In the genomic region with DNA sequence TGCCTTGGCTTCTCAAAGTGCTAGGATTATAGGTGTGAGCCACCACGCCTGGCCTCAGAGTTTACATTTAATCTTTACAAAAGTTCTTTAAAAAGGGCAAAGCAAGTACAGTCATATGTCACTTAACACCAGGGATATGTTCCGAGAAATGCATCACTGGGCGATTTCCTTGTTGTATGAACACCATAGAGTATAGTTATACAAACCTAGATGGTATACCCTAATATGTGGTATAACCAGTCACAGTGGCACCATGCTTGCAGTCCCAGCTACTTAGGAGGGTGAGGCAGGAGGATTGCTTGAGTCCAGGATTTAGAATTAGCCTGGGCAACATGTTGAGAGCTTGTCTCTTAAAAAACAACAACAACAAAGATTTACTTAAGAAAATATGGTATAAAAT, we compare ENCODE assay signal across 18 cellular contexts.
"Had no signal": no experiment of that assay in that cellular context is flagged by ENCODE, and none has a peak within 500 bp of the region (broad histone marks: within the 10 kb centered on the region; RNA-seq: fewer than 3 reads in every experiment).

No MANE protein-coding gene starts in this region.

- H3K27me3 ChIP-seq: foreskin keratinocyte, heart right ventricle, spleen, thyroid gland had no signal

- H3K27ac ChIP-seq: coronary artery, foreskin keratinocyte, heart right ventricle, spleen, thyroid gland had no signal

- H3K36me3 ChIP-seq: thyroid gland had no signal

- H3K4me3 Mint-ChIP-seq: naive thymus-derived CD4-positive, alpha-beta T cell; neural crest cell; stimulated activated naive B cell treated with anti-CD40 and anti-IgM and Interleukin-4, amounts not matched to agents 10 μg/mL and 1 μg/mL and 100 μg/mL, for 72 hours; type B pancreatic cell had no signal

- H3K27ac Mint-ChIP-seq: type B pancreatic cell had no signal

- H3K9me3 Mint-ChIP-seq: naive thymus-derived CD4-positive, alpha-beta T cell; neural crest cell; stimulated activated naive B cell treated with anti-CD40 and anti-IgM and Interleukin-4, amounts not matched to agents 10 μg/mL and 1 μg/mL and 100 μg/mL, for 72 hours; type B pancreatic cell had no signal

- H3K4me3 ChIP-seq: coronary artery, heart right ventricle, spleen, thyroid gland had no signal

- H3K27me3 Mint-ChIP-seq: naive thymus-derived CD4-positive, alpha-beta T cell; stimulated activated naive B cell treated with anti-CD40 and anti-IgM and Interleukin-4, amounts not matched to agents 10 μg/mL and 1 μg/mL and 100 μg/mL, for 72 hours; type B pancreatic cell had no signal

- H3K9me3 ChIP-seq: heart right ventricle, spleen, thyroid gland had no signal

- ATAC-seq: foreskin keratinocyte; heart right ventricle; naive thymus-derived CD4-positive, alpha-beta T cell; sciatic nerve; stimulated activated naive B cell treated with anti-CD40 and anti-IgM and Interleukin-4, amounts not matched to agents 10 μg/mL and 1 μg/mL and 100 μg/mL, for 72 hours had no signal

- H3K4me1 Mint-ChIP-seq: neural crest cell had no signal

- H3K4me1 ChIP-seq: foreskin keratinocyte had no signal

- DNase-seq: effector CD8-positive, alpha-beta T cell; foreskin keratinocyte; heart right ventricle; hypothalamus; kidney glomerular epithelial cell; mammary epithelial cell; naive thymus-derived CD4-positive, alpha-beta T cell; posterior cingulate gyrus; spleen; stimulated activated CD4-positive, alpha-beta T cell treated with anti-CD3 and anti-CD28 coated beads, Interleukin-15, amount 100 ng/mL, for 24 hours; stimulated activated CD4-positive, alpha-beta T cell treated with anti-CD3 and anti-CD28 coated beads, Interleukin-1b, Interleukin-23, amount 100 ng/mL, for 48 hours; stimulated activated CD4-positive, alpha-beta T cell treated with anti-CD3 and anti-CD28 coated beads, Interleukin-4, amount 100 ng/mL, for 24 hours; stimulated activated naive B cell treated with anti-CD40 and anti-IgM and Interleukin-4, amounts not matched to agents 10 μg/mL and 1 μg/mL and 100 μg/mL, for 72 hours; thyroid gland had no signal
